ENCODE assay signal across 11 cellular contexts in the genomic region with DNA sequence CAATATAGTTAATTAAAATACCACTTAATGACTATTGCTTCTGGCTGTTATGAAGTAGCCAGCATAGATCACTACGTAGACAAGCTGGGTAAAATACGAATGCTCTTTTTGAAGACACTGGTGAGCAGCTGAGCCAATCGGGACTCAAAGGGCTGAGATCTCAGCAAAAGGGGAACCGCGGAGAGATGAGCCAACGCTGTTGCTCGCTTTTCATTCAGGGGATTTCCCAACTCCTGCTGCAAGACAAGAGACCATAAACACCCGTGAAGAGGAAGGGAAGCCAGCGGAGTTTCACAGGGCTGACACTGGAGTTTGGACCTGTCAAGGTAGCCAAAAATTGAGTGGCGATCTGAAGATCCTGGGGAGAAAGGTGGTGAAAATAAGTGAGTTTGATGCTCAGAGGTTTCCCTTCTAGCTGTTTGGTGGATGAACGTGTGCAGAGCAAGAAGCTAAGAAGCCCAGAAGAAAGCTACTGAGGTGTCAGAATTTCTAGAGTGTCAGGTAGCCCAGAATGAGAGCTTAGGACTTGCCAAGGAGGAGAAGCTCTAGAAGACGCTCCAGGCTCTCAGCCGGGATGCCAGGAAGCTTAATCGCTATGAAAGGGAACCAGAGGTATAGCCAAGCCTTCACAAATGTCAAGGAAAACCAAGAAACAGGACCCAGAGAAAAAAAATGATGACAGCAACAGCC.
DNase-seq lines count a peak whose midpoint lies in the region; ATAC-seq and TF ChIP-seq lines count a peak whose summit lies in the region.
"Had no signal": no experiment of that assay in that cellular context is flagged by ENCODE, and none has a peak within 500 bp of the region (broad histone marks: within the 10 kb centered on the region; RNA-seq: fewer than 3 reads in every experiment).

No MANE protein-coding gene starts in this region.

- no peaks in the 10 kb centered on the region for H3K27me3 Mint-ChIP-seq in activated CD8-positive, alpha-beta T cell treated with anti-CD3 and anti-CD28 coated beads for 36 hours
- no peaks in the 10 kb centered on the region for H3K27me3 Mint-ChIP-seq in stimulated activated naive CD8-positive, alpha-beta T cell treated with anti-CD3 and anti-CD28 coated beads, Interleukin-15, Interleukin-2, amounts not matched to agents 100 ng/mL and 50 ng/mL, for 24 hours

- no peak for DNase-seq in activated CD4-positive, CD25-positive, alpha-beta regulatory T cell treated with anti-CD3 and anti-CD28 coated beads, Interleukin-2, amount 50 U/mL, for 72 hours
- DNase-seq in activated CD8-positive, alpha-beta T cell treated with anti-CD3 and anti-CD28 coated beads for 36 hours = peak; percentile 60
- DNase-seq in ACHN (no peak), NCI-H2081 (lab: John Stamatoyannopoulos, UW) (no peak)
- DNase-seq: HCEC 1CT had no signal

- no peak overlapping the region for H3K27ac ChIP-seq in iPS-20b (ENCODE audit: low read length)
- H3K27ac ChIP-seq: prostate gland had no signal

- TF ChIP-seq CTCF in activated CD8-positive, alpha-beta T cell treated with anti-CD3 and anti-CD28 coated beads for 36 hours (IDR thresholded peaks at IDR 0.05) = no peak

- no peak overlapping the region for H3K4me3 Mint-ChIP-seq in activated CD8-positive, alpha-beta T cell treated with anti-CD3 and anti-CD28 coated beads for 36 hours
- peak overlapping the region; percentile 31 for H3K4me3 Mint-ChIP-seq in stimulated activated naive CD8-positive, alpha-beta T cell treated with anti-CD3 and anti-CD28 coated beads, Interleukin-15, Interleukin-2, amounts not matched to agents 100 ng/mL and 50 ng/mL, for 24 hours

- H3K9me3 Mint-ChIP-seq in activated CD8-positive, alpha-beta T cell treated with anti-CD3 and anti-CD28 coated beads for 36 hours = peaks cover 17% of the 10 kb centered on the region
- peaks cover 4% of the 10 kb centered on the region for H3K9me3 Mint-ChIP-seq in stimulated activated naive CD8-positive, alpha-beta T cell treated with anti-CD3 and anti-CD28 coated beads, Interleukin-15, Interleukin-2, amounts not matched to agents 100 ng/mL and 50 ng/mL, for 24 hours

- H3K27ac Mint-ChIP-seq in activated CD8-positive, alpha-beta T cell treated with anti-CD3 and anti-CD28 coated beads for 36 hours = peak overlapping the region; percentile 5
- no peak overlapping the region for H3K27ac Mint-ChIP-seq in stimulated activated naive CD8-positive, alpha-beta T cell treated with anti-CD3 and anti-CD28 coated beads, Interleukin-15, Interleukin-2, amounts not matched to agents 100 ng/mL and 50 ng/mL, for 24 hours

- no peak overlapping the region for H3K4me3 ChIP-seq in iPS-20b (ENCODE audit: low read length)
- H3K4me3 ChIP-seq: prostate gland had no signal

- intact Hi-C loops in activated CD8-positive, alpha-beta T cell treated with anti-CD3 and anti-CD28 coated beads for 36 hours (cut with micrococcal nuclease) = no loop called here

- peaks cover 10% of the 10 kb centered on the region; the same call in 1 of the 2 replicates for H3K9me3 ChIP-seq in iPS-20b (ENCODE audit: insufficient read depth, low read depth, low read length)
- H3K9me3 ChIP-seq: prostate gland had no signal

- H3K9ac ChIP-seq in iPS-20b (ENCODE audit: low read depth, low read length) = 0 out of 2 replicates have a peak overlapping the region, but pooled peaks have one; percentile 6

- POLR2A ChIA-PET in activated CD8-positive, alpha-beta T cell treated with anti-CD3 and anti-CD28 coated beads for 36 hours (lab: Charles Lee) = interaction anchor here (1.0 kb wide), 1 partner anchor 20 kb away, joined by 3 read pairs; no protein-coding TSS in a partner anchor

- ATAC-seq in activated CD4-positive, CD25-positive, alpha-beta regulatory T cell treated with anti-CD3 and anti-CD28 coated beads, Interleukin-2, amount 50 U/mL, for 24 hours = peak; percentile 71 to 82
- peak; percentile 93 for ATAC-seq in activated CD8-positive, alpha-beta T cell treated with anti-CD3 and anti-CD28 coated beads for 36 hours
- no peak for ATAC-seq in GM19463 (IDR thresholded peaks at IDR 0.05; ENCODE audit: unreplicated experiment)
- ATAC-seq: Panc1 had no signal

- CTCF ChIA-PET in activated CD8-positive, alpha-beta T cell treated with anti-CD3 and anti-CD28 coated beads for 36 hours (lab: Charles Lee) = interaction anchor here (0.7 to 1.7 kb wide), 4 partner anchors 26 to 588 kb away, joined by 3 to 6 read pairs (median 3); no protein-coding TSS in a partner anchor

- in situ Hi-C loops in ACHN (cut with HindIII; ENCODE audit: low pct_ligation_motif_present, low pct_unique_long_range_greater_than_20kb, low sequenced_read_pairs) = no loop called here

- no peaks in the 10 kb centered on the region for H3K4me1 ChIP-seq in iPS-20b (ENCODE audit: insufficient read depth, low read length)
- H3K4me1 ChIP-seq: prostate gland had no signal

- no peaks in the 10 kb centered on the region for H3K27me3 ChIP-seq in iPS-20b (ENCODE audit: insufficient read depth, low read length)

- peaks cover 12% of the 10 kb centered on the region for H3K4me1 Mint-ChIP-seq in activated CD8-positive, alpha-beta T cell treated with anti-CD3 and anti-CD28 coated beads for 36 hours (ENCODE audit: low read depth)
- H3K4me1 Mint-ChIP-seq in stimulated activated naive CD8-positive, alpha-beta T cell treated with anti-CD3 and anti-CD28 coated beads, Interleukin-15, Interleukin-2, amounts not matched to agents 100 ng/mL and 50 ng/mL, for 24 hours (ENCODE audit: low read depth) = peaks cover 21% of the 10 kb centered on the region

- H3K36me3 Mint-ChIP-seq in activated CD8-positive, alpha-beta T cell treated with anti-CD3 and anti-CD28 coated beads for 36 hours (ENCODE audit: low read depth) = no peaks in the 10 kb centered on the region
- no peaks in the 10 kb centered on the region for H3K36me3 Mint-ChIP-seq in stimulated activated naive CD8-positive, alpha-beta T cell treated with anti-CD3 and anti-CD28 coated beads, Interleukin-15, Interleukin-2, amounts not matched to agents 100 ng/mL and 50 ng/mL, for 24 hours (ENCODE audit: low read depth)

- no peaks in the 10 kb centered on the region for H3K36me3 ChIP-seq in iPS-20b (ENCODE audit: insufficient read depth, low read depth, low read length)
- H3K36me3 ChIP-seq: prostate gland had no signal
